8 cellular contexts compared by ENCODE assay signal in genomic region chr5:321726-322251, GRCh38. TPM values are rescaled to one million over a fixed set of nuclear protein-coding genes. Genes with fewer than 3 reads are reported as not detected.
DNase-seq lines count a peak whose midpoint lies in the region; ATAC-seq, FAIRE-seq and TF ChIP-seq lines count a peak whose summit lies in the region.

No MANE protein-coding gene starts in this region.

- no peaks in the 10 kb centered on the region for H3K9me3 Mint-ChIP-seq in naive thymus-derived CD8-positive, alpha-beta T cell

- POLR2A ChIA-PET in naive thymus-derived CD8-positive, alpha-beta T cell (lab: Charles Lee): no interaction called here

- H4K20me1 ChIP-seq in DOHH2 (ENCODE audit: control insufficient read depth, insufficient read depth, low read depth, low read length): no peaks in the 10 kb centered on the region

- H3K27ac ChIP-seq in DOHH2 (ENCODE audit: low read depth, low read length) (no peak overlapping the region), SK-N-MC (0 out of 2 replicates have a peak overlapping the region, but pooled peaks have one; percentile 8), iPS-20b (ENCODE audit: low read length) (no peak overlapping the region)

- FAIRE-seq in HTR-8/SVneo (lab: Jason Lieb, UNC): no peak

- H3K36me3 ChIP-seq in DOHH2 (ENCODE audit: control insufficient read depth, low read length): peaks cover 2% of the 10 kb centered on the region
- peaks cover 13% of the 10 kb centered on the region; the same call in 1 of the 2 replicates for H3K36me3 ChIP-seq in SK-N-MC (ENCODE audit: insufficient read depth, low read length)
- H3K36me3 ChIP-seq in iPS-20b (ENCODE audit: insufficient read depth, low read depth, low read length): no peaks in the 10 kb centered on the region

- H3K9me3 ChIP-seq in DOHH2 (ENCODE audit: control insufficient read depth, insufficient read depth, low read length) (no peaks in the 10 kb centered on the region), SK-N-MC (ENCODE audit: low read depth, low read length) (no peaks in the 10 kb centered on the region), iPS-20b (ENCODE audit: insufficient read depth, low read depth, low read length) (no peaks in the 10 kb centered on the region)

- H3K4me1 Mint-ChIP-seq in naive thymus-derived CD8-positive, alpha-beta T cell: peaks cover 1 to 16% (median 15%) of the 10 kb centered on the region in 4 donors

- H3K9ac ChIP-seq in SK-N-MC (ENCODE audit: insufficient read length) (peak overlapping the region; percentile 84), iPS-20b (ENCODE audit: low read depth, low read length) (no peak overlapping the region)

- H3K27me3 ChIP-seq in DOHH2 (ENCODE audit: control insufficient read depth, low read length) (no peaks in the 10 kb centered on the region), iPS-20b (ENCODE audit: insufficient read depth, low read length) (peaks cover 67% of the 10 kb centered on the region)

- H3K4me3 Mint-ChIP-seq in naive thymus-derived CD8-positive, alpha-beta T cell: peak overlapping the region in 1 of 10 donors; percentile 52

- peak overlapping the region; percentile 71 for H3K4me3 ChIP-seq in DOHH2 (ENCODE audit: low read length)
- peak overlapping the region; percentile 87 for H3K4me3 ChIP-seq in SK-N-MC
- peak overlapping the region; percentile 47; the same call in 1 of the 2 replicates for H3K4me3 ChIP-seq in iPS-20b (ENCODE audit: low read length)

- H3K79me2 ChIP-seq in DOHH2 (ENCODE audit: control insufficient read depth, low read length): no peaks in the 10 kb centered on the region

- DNase-seq in SK-N-MC (ENCODE audit: low read depth, low spot score) (no peak), SIG-M5 treated with dmso at 0.1 percent for 504 hours (lab: John Stamatoyannopoulos, UW; ENCODE audit: unreplicated experiment) (no peak), putamen (ENCODE audit: low spot score) (no peak), HTR-8/SVneo (ENCODE audit: insufficient read length, low spot score) (no peak)
- no peak for DNase-seq in naive thymus-derived CD8-positive, alpha-beta T cell

- no peak for TF ChIP-seq CTCF in DOHH2 (IDR thresholded peaks at IDR 0.05; ENCODE audit: low read depth, low read length, poor library complexity, severe bottlenecking)

- peak; percentile 18 for ATAC-seq in GM21528 (IDR thresholded peaks at IDR 0.05; ENCODE audit: low FRiP score, unreplicated experiment)
- no peak for ATAC-seq in naive thymus-derived CD8-positive, alpha-beta T cell

- peaks cover 10% of the 10 kb centered on the region; the same call in 1 of the 2 replicates for H3F3A ChIP-seq in DOHH2 (ENCODE audit: control insufficient read depth, insufficient read depth)

- H3K27me3 Mint-ChIP-seq in naive thymus-derived CD8-positive, alpha-beta T cell: peaks cover 11 to 59% (median 25%) of the 10 kb centered on the region in 5 donors

- no peaks in the 10 kb centered on the region for H3K9me2 ChIP-seq in DOHH2 (replicated peaks; ENCODE audit: control insufficient read depth, low read length)

- peak overlapping the region; percentile 71 for H3K4me2 ChIP-seq in DOHH2 (ENCODE audit: low read length)

- H3K4me1 ChIP-seq in DOHH2 (ENCODE audit: control insufficient read depth, low read length) (peaks cover 57% of the 10 kb centered on the region), iPS-20b (ENCODE audit: insufficient read depth, low read length) (no peaks in the 10 kb centered on the region)

- H3K27ac Mint-ChIP-seq in naive thymus-derived CD8-positive, alpha-beta T cell: no peak overlapping the region

- H3K36me3 Mint-ChIP-seq in naive thymus-derived CD8-positive, alpha-beta T cell: peaks cover 0 to 7% (median 0%) of the 10 kb centered on the region in 3 donors

RNA-seq across cellular contexts. Expression of gene AHRR, which starts 0.3 kb away (rescaled TPM):
- total RNA-seq in naive thymus-derived CD8-positive, alpha-beta T cell: 1 to 10 TPM; 5.8 to 7.6 TPM
- under 1 TPM in 2 of 3 donors, not detected in 1; 0.11 to 0.23 TPM for polyA plus RNA-seq in naive thymus-derived CD8-positive, alpha-beta T cell

RNA-seq across cellular contexts. Expression of gene PDCD6, which starts 50.3 kb away (rescaled TPM):
- 10 to 100 TPM; 92.5 to 98.2 TPM for total RNA-seq in naive thymus-derived CD8-positive, alpha-beta T cell
- polyA plus RNA-seq in naive thymus-derived CD8-positive, alpha-beta T cell: 100 to 1,000 TPM; 183 to 223 (median 211) TPM
